Comparison of ENCODE assay signal across 10 cellular contexts in genomic region chr15:68812596-68813548, GRCh38. TPM values are rescaled to one million over a fixed set of nuclear protein-coding genes. Genes with fewer than 3 reads are reported as not detected.
DNase-seq lines count a peak whose midpoint lies in the region; ATAC-seq and TF ChIP-seq lines count a peak whose summit lies in the region.
"Had no signal": no experiment of that assay in that cellular context is flagged by ENCODE, and none has a peak within 500 bp of the region (broad histone marks: within the 10 kb centered on the region; RNA-seq: fewer than 3 reads in every experiment).

No MANE protein-coding gene starts in this region.

- no peak overlapping the region; the same call in 1 of the 2 replicates for H3K9ac ChIP-seq in SK-N-SH
- H3K9ac ChIP-seq in rectal smooth muscle tissue (ENCODE audit: low read length), result no peak overlapping the region

- WGBS in SK-N-SH (ENCODE audit: low lambda C conversion rate), result 64% methylated on average over 4 of the region's 4 CpGs

- no peak overlapping the region for H3K27ac ChIP-seq in CD8-positive, alpha-beta T cell (ENCODE audit: low read depth, low read length)
- peak overlapping the region; percentile 15 to 56; a peak in 3 of 4 replicates for H3K27ac ChIP-seq in SK-N-SH (ENCODE audit: low read depth in 2 of 2, low read length in 1 of 2)
- peak overlapping the region; percentile 53 for H3K27ac ChIP-seq in rectal smooth muscle tissue (ENCODE audit: low read depth, low read length)

- no peaks in the 10 kb centered on the region for H3K27me3 ChIP-seq in CD8-positive, alpha-beta T cell (ENCODE audit: insufficient read depth, low read length)
- no peaks in the 10 kb centered on the region for H3K27me3 ChIP-seq in SK-N-SH (ENCODE audit: insufficient read depth)
- H3K27me3 ChIP-seq in rectal smooth muscle tissue (ENCODE audit: control insufficient read depth, insufficient read depth, low read length), result no peaks in the 10 kb centered on the region

- H3K9me3 ChIP-seq in CD8-positive, alpha-beta T cell (ENCODE audit: low read length), result no peaks in the 10 kb centered on the region
- H3K9me3 ChIP-seq in SK-N-SH, result no peaks in the 10 kb centered on the region

- intact Hi-C loops in CD8-positive, alpha-beta T cell (cut with DNase I, micrococcal nuclease), result loop anchor here (10.0 kb wide), 3 partner anchors 538 to 978 kb away; partner anchors contain the start of gene FEM1B (in 1 of the 2)

- H3K4me3 Mint-ChIP-seq in CD8-positive, alpha-beta T cell, result no peak overlapping the region

- no peak for ATAC-seq in CD8-positive, alpha-beta T cell
- ATAC-seq in HG02870 (IDR thresholded peaks at IDR 0.05; ENCODE audit: unreplicated experiment), result no peak

- H2AFZ ChIP-seq in SK-N-SH (ENCODE audit: low read depth), result no peak overlapping the region

- H3K36me3 Mint-ChIP-seq in CD8-positive, alpha-beta T cell, result peaks cover 39% of the 10 kb centered on the region

- POLR2A ChIA-PET in CD8-positive, alpha-beta T cell (lab: Charles Lee), result interaction anchor here (1.5 kb wide), 1 partner anchor 18 kb away, joined by 4 read pairs; no protein-coding TSS in a partner anchor
- POLR2A ChIA-PET in SK-N-SH (lab: Yijun Ruan, JAX), result no interaction called here

- no peak for TF ChIP-seq CTCF in CD8-positive, alpha-beta T cell (IDR thresholded peaks at IDR 0.05)
- TF ChIP-seq CTCF in SK-N-SH (IDR thresholded peaks at IDR 0.05), result no peak

- no peak for TF ChIP-seq RAD21 in SK-N-SH (IDR thresholded peaks at IDR 0.05; ENCODE audit: low read length)

- no peaks in the 10 kb centered on the region for H3K9me3 Mint-ChIP-seq in CD8-positive, alpha-beta T cell

- no peaks in the 10 kb centered on the region for H3K36me3 ChIP-seq in CD8-positive, alpha-beta T cell (ENCODE audit: insufficient read depth, low read length)
- H3K36me3 ChIP-seq in SK-N-SH (replicated peaks in 1 of 2; ENCODE audit: control insufficient read depth in 1 of 2, insufficient read depth in 2 of 2, low read length in 1 of 2), result peaks cover 0 to 9% of the 10 kb centered on the region in 2 experiments
- H3K36me3 ChIP-seq in rectal smooth muscle tissue (ENCODE audit: control insufficient read depth, insufficient read depth, low read length), result peaks cover 2% of the 10 kb centered on the region

- H3K27me3 Mint-ChIP-seq in CD8-positive, alpha-beta T cell (ENCODE audit: low read depth), result no peaks in the 10 kb centered on the region

- peak overlapping the region; percentile 41; the same call in 1 of the 2 replicates for H3K4me2 ChIP-seq in SK-N-SH

- H3K79me2 ChIP-seq in SK-N-SH (ENCODE audit: insufficient read depth), result peaks cover 100% of the 10 kb centered on the region

- H3F3A ChIP-seq in SK-N-SH (replicated peaks; ENCODE audit: insufficient read depth), result no peaks in the 10 kb centered on the region

- no peaks in the 10 kb centered on the region for H3K9me2 ChIP-seq in SK-N-SH

- peaks cover 82% of the 10 kb centered on the region for H3K4me1 Mint-ChIP-seq in CD8-positive, alpha-beta T cell (ENCODE audit: low read depth)

- no peak for DNase-seq in CD8-positive, alpha-beta T cell
- DNase-seq in SK-N-SH (no peak), fibroblast of peridontal ligament (ENCODE audit: extremely low read depth) (peak; percentile 38), iPS-NIHi7 (ENCODE audit: extremely low spot score) (no peak), hepatic stellate cell (ENCODE audit: low spot score) (no peak), AML-193 (lab: John Stamatoyannopoulos, UW) (no peak)
- DNase-seq: GDM1, NCI-H1105 had no signal

- CTCF ChIA-PET in CD8-positive, alpha-beta T cell (lab: Charles Lee), result interaction anchor here (1.2 to 1.4 kb wide), 2 partner anchors 16 to 24 kb away, joined by 3 read pairs; no protein-coding TSS in a partner anchor
- CTCF ChIA-PET in SK-N-SH (lab: Yijun Ruan, JAX), result interaction anchor here (0.9 to 1.7 kb wide), 3 partner anchors 17 to 63 kb away, joined by 3 to 4 read pairs (median 4); no protein-coding TSS in a partner anchor

- TF ChIP-seq EP300 in SK-N-SH (IDR thresholded peaks at IDR 0.05; ENCODE audit: borderline replicate concordance in 1 of 2, low read depth in 1 of 2, low read length in 1 of 2), result peak in 1 of 2 experiments; percentile 28; a peak in 1 of 4 replicates

- peaks cover 59% of the 10 kb centered on the region for H4K20me1 ChIP-seq in SK-N-SH (ENCODE audit: insufficient read depth)

- H3K27ac Mint-ChIP-seq in CD8-positive, alpha-beta T cell, result peak overlapping the region; percentile 49

- H3K4me3 ChIP-seq in CD8-positive, alpha-beta T cell (ENCODE audit: low read depth, low read length), result no peak overlapping the region
- no peak overlapping the region for H3K4me3 ChIP-seq in SK-N-SH (ENCODE audit: low read depth in 2 of 2, low read length in 1 of 2)
- no peak overlapping the region for H3K4me3 ChIP-seq in rectal smooth muscle tissue (ENCODE audit: low read length)

- peaks cover 67% of the 10 kb centered on the region for H3K4me1 ChIP-seq in CD8-positive, alpha-beta T cell (ENCODE audit: insufficient read depth, low read length)
- H3K4me1 ChIP-seq in SK-N-SH (ENCODE audit: control insufficient read depth in 1 of 2, insufficient read depth in 2 of 2, low read depth in 1 of 2, low read length in 1 of 2) (peaks cover 10 to 56% of the 10 kb centered on the region in 2 experiments; a peak in 3 of 4 replicates), rectal smooth muscle tissue (ENCODE audit: control insufficient read depth, insufficient read depth, low read length) (peaks cover 36% of the 10 kb centered on the region)

TF ChIP-seq in SK-N-SH, 30 proteins besides CTCF, POLR2A, EP300 and RAD21:
- TF ChIP-seq USF2 (IDR thresholded peaks at IDR 0.05; ENCODE audit: borderline replicate concordance, low read depth, low read length), result no peak

RNA-seq across cellular contexts. Expression of gene ANP32A, which starts 7.8 kb away (rescaled TPM):
- 10 to 100 TPM; 47.6 to 51.9 TPM for total RNA-seq in CD8-positive, alpha-beta T cell
- 58.4 and 61.7 TPM in 2 replicates for polyA plus RNA-seq in SK-N-SH (2012; rRNA removed)
- polyA plus RNA-seq in SK-N-SH (2012; cell fraction: cytosol; rRNA removed), result 78.1 and 80.4 TPM in 2 replicates
- polyA plus RNA-seq in SK-N-SH (2012; cell fraction: nucleus; rRNA removed), result 24.1 and 31.7 TPM in 2 replicates
